8 cellular contexts compared by ENCODE assay signal in genomic region chr6:31197559-31198305, GRCh38. TPM values are rescaled to one million over a fixed set of nuclear protein-coding genes. Genes with fewer than 3 reads are reported as not detected.
DNase-seq lines count a peak whose midpoint lies in the region; ATAC-seq and TF ChIP-seq lines count a peak whose summit lies in the region.

No MANE protein-coding gene starts in this region.

- no peaks in the 10 kb centered on the region for H3K9me3 Mint-ChIP-seq in chondrocyte (ENCODE audit: low read depth)

- no peaks in the 10 kb centered on the region for H3K27me3 Mint-ChIP-seq in chondrocyte (ENCODE audit: low read depth)

- TF ChIP-seq CTCF in AG09309 (IDR thresholded peaks at IDR 0.05; ENCODE audit: control insufficient read depth, insufficient read depth, low read depth, low read length, missing control alignments) = no peak
- TF ChIP-seq CTCF in chondrocyte (IDR thresholded peaks at IDR 0.05) = no peak

- peak overlapping the region; percentile 70 for H3K4me3 ChIP-seq in AG09309 (ENCODE audit: control insufficient read depth, low read depth, low read length)

- peaks cover 7% of the 10 kb centered on the region for H3K4me1 Mint-ChIP-seq in chondrocyte (ENCODE audit: low read depth)

- DNase-seq in AG09309 (ENCODE audit: low read depth) (no peak), NCI-H460 (ENCODE audit: extremely low read depth, low read depth) (peak; percentile 69), chondrocyte (ENCODE audit: low spot score) (no peak), left colon (peak; percentile 93 to 96)
- peak; percentile 82 to 83 for DNase-seq in activated CD4-positive, alpha-beta T cell treated with anti-CD3 and anti-CD28 coated beads for 24 hours (ENCODE audit: low read depth in 2 of 2)
- DNase-seq in stimulated activated CD4-positive, alpha-beta T cell treated with anti-CD3 and anti-CD28 coated beads, Interleukin-1b, Interleukin-23, amount 100 ng/mL, for 4 hours (ENCODE audit: low read depth in 2 of 2) = peak; percentile 79 to 85

- intact Hi-C loops in left colon (cut with DNase I, micrococcal nuclease) = loop anchor here (2.0 to 5.0 kb wide), 2 partner anchors 163 to 170 kb away; no protein-coding TSS in a partner anchor

- H3K27ac Mint-ChIP-seq in chondrocyte (ENCODE audit: unreplicated experiment) = peak overlapping the region; percentile 90

- peak overlapping the region; percentile 81 for H3K4me3 Mint-ChIP-seq in chondrocyte (ENCODE audit: unreplicated experiment)

- no peaks in the 10 kb centered on the region for H3K36me3 Mint-ChIP-seq in chondrocyte (ENCODE audit: low read depth)

- ATAC-seq in GM19025 (IDR thresholded peaks at IDR 0.05; ENCODE audit: low read depth, unreplicated experiment) = peak; percentile 72
- peak; percentile 82 for ATAC-seq in HG03354 (IDR thresholded peaks at IDR 0.05; ENCODE audit: poor library complexity, severe bottlenecking, unreplicated experiment)
- ATAC-seq in left colon = peak; percentile 84

RNA-seq across cellular contexts. Expression of gene POU5F1, which starts 27.2 kb away (rescaled TPM):
- not detected in 2 replicates for total RNA-seq in NCI-H460 (2014; rRNA removed; shearing (Covaris generic))
- not detected in 2 replicates for polyA plus RNA-seq in NCI-H460 (2014; cell fraction: nucleus; rRNA removed)
- total RNA-seq in chondrocyte = 1.2 to 1.6 TPM in 2 of 3 replicates, not detected in the other
- 1 to 10 TPM; 1.8 to 6.3 TPM for total RNA-seq in left colon

RNA-seq across cellular contexts. Expression of gene TCF19, which starts 39.3 kb away (rescaled TPM):
- 5.6 and 5.8 TPM in 2 replicates for total RNA-seq in NCI-H460 (2014; rRNA removed; shearing (Covaris generic))
- 19.4 and 21.3 TPM in 2 replicates for polyA plus RNA-seq in NCI-H460 (2014; cell fraction: nucleus; rRNA removed)
- total RNA-seq in chondrocyte (7.4 to 22.4 TPM (median 7.9 TPM) in 3 replicates), left colon (1 to 10 TPM; 4.2 to 7.1 TPM)

RNA-seq across cellular contexts. Expression of gene CCHCR1, which starts 40.1 kb away (rescaled TPM):
- 8.6 and 10.7 TPM in 2 replicates for total RNA-seq in NCI-H460 (2014; rRNA removed; shearing (Covaris generic))
- 33.7 and 43.7 TPM in 2 replicates for polyA plus RNA-seq in NCI-H460 (2014; cell fraction: nucleus; rRNA removed)
- total RNA-seq in chondrocyte = 11.2 to 18.3 TPM (median 13.4 TPM) in 3 replicates
- 10 to 100 TPM; 24.3 to 39.0 TPM for total RNA-seq in left colon

RNA-seq across cellular contexts. Expression of gene PSORS1C2, which starts 58.9 kb away (rescaled TPM):
- not detected in 2 replicates for total RNA-seq in NCI-H460 (2014; rRNA removed; shearing (Covaris generic))
- not detected in 2 replicates for polyA plus RNA-seq in NCI-H460 (2014; cell fraction: nucleus; rRNA removed)
- total RNA-seq in chondrocyte (not detected in 3 replicates), left colon (not detected)

Comparison
In these comparisons a context has a peak if more than half of its experiments do, and no peak if none do; other contexts are left out.
1. DNase-seq: peak in NCI-H460 (single experiment), activated CD4-positive, alpha-beta T cell treated with anti-CD3 and anti-CD28 coated beads for 24 hours (2 of 2), left colon (2 of 2) and stimulated activated CD4-positive, alpha-beta T cell treated with anti-CD3 and anti-CD28 coated beads, Interleukin-1b, Interleukin-23, amount 100 ng/mL, for 4 hours (2 of 2); none in AG09309 (single experiment) and chondrocyte (single experiment).
2. Peak in every context shown above with its lines, with median percentiles within 50 percentile points of each other: ATAC-seq.